In genomic region chr17:32006957-32007462, GRCh38 we compare ENCODE assay signal across 8 cellular contexts. TPM values are rescaled to one million over a fixed set of nuclear protein-coding genes. Genes with fewer than 3 reads are reported as not detected.
DNase-seq lines count a peak whose midpoint lies in the region; ATAC-seq and TF ChIP-seq lines count a peak whose summit lies in the region.

TSS of gene LRRC37B (plus strand) at chr17:32007383. CDS start at chr17:32021393, 14,010 bp downstream.

- intact Hi-C loops in sciatic nerve (cut with DNase I) = no loop called here

- in situ Hi-C loops in GM13976 (cut with MboI; ENCODE audit: low sequenced_read_pairs, unreplicated experiment) = loop anchor here (25.0 kb wide), 1 partner anchor 130 kb away; the partner anchor contains the start of gene RHOT1
- in situ Hi-C loops in astrocyte of the cerebellum (cut with HindIII; ENCODE audit: low sequenced_read_pairs) = loop anchor here (10.0 kb wide), 1 partner anchor 138 kb away; the partner anchor contains the start of gene RHOT1

- DNase-seq in GM13976 (ENCODE audit: low spot score) = peak; percentile 91
- DNase-seq in NCI-H1694 treated with DMSO at 0.1 percent for 48 hours (lab: John Stamatoyannopoulos, UW) = peak; percentile 42
- peak; percentile 87 for DNase-seq in T-helper 9 cell
- DNase-seq in astrocyte of the cerebellum (ENCODE audit: low read depth) = peak; percentile 28
- DNase-seq in hypothalamus (lab: John Stamatoyannopoulos, UW) = peak; percentile 19 to 90 (median 76)
- peak; percentile 95 for DNase-seq in sciatic nerve (ENCODE audit: low spot score)

- H3K4me3 ChIP-seq in astrocyte of the cerebellum (ENCODE audit: low read depth, low read length) = peak within 1 kb of the TSS; percentile 91

- TF ChIP-seq CTCF in GM13976 (IDR thresholded peaks at IDR 0.05; ENCODE audit: borderline replicate concordance, control extremely low read depth, extremely low read depth, insufficient read depth, missing control alignments) = peak; percentile 98
- peak; percentile 85 for TF ChIP-seq CTCF in astrocyte of the cerebellum (IDR thresholded peaks at IDR 0.05; ENCODE audit: low read depth, low read length, missing control alignments)

- peak; percentile 90 for ATAC-seq in HG02852 (IDR thresholded peaks at IDR 0.05; ENCODE audit: unreplicated experiment)
- peak; percentile 99 for ATAC-seq in sciatic nerve
- no peak for ATAC-seq in HG03457 (IDR thresholded peaks at IDR 0.05; ENCODE audit: unreplicated experiment)

RNA-seq across cellular contexts. Expression of gene LRRC37B, which starts in this region (rescaled TPM):
- 25.7 TPM for total RNA-seq in sciatic nerve

Comparison
In these comparisons a context has a peak if more than half of its experiments do, and no peak if none do; other contexts are left out.
1. DNase-seq: peak in every context shown above with its lines; median percentile 95 in sciatic nerve; 91 in GM13976; 87 in T-helper 9 cell; 76 in hypothalamus; 42 in NCI-H1694 treated with DMSO at 0.1 percent for 48 hours; 28 in astrocyte of the cerebellum.